8 cellular contexts compared by ENCODE assay signal in genomic region chr2:162301151-162301804, GRCh38. TPM values are rescaled to one million over a fixed set of nuclear protein-coding genes. Genes with fewer than 3 reads are reported as not detected.
DNase-seq lines count a peak whose midpoint lies in the region; ATAC-seq and TF ChIP-seq lines count a peak whose summit lies in the region.

No MANE protein-coding gene starts in this region.

- no peaks in the 10 kb centered on the region for H3K36me3 Mint-ChIP-seq in Caco-2 (ENCODE audit: insufficient read depth, unreplicated experiment)
- peaks cover 0 to 3% of the 10 kb centered on the region in 2 donors for H3K36me3 Mint-ChIP-seq in activated T-cell treated with anti-CD3 and anti-CD28 coated beads, Interleukin-2, amount 50 U/mL, for 72 hours (ENCODE audit: insufficient read depth in 2 of 2)

- CTCF ChIA-PET in Caco-2 (lab: Charles Lee) = interaction anchor here (0.8 to 1.2 kb wide), 2 partner anchors 81 to 142 kb away, joined by 3 to 9 read pairs; no protein-coding TSS in a partner anchor

- H3K4me3 Mint-ChIP-seq in Caco-2 (ENCODE audit: unreplicated experiment) = no peak overlapping the region
- no peak overlapping the region for H3K4me3 Mint-ChIP-seq in activated T-cell treated with anti-CD3 and anti-CD28 coated beads, Interleukin-2, amount 50 U/mL, for 72 hours

- no peaks in the 10 kb centered on the region for H3K4me1 Mint-ChIP-seq in Caco-2 (ENCODE audit: low read depth, unreplicated experiment)
- no peaks in the 10 kb centered on the region for H3K4me1 Mint-ChIP-seq in activated T-cell treated with anti-CD3 and anti-CD28 coated beads, Interleukin-2, amount 50 U/mL, for 72 hours (ENCODE audit: low read depth)

- H3K27me3 ChIP-seq in Caco-2 (replicated peaks; ENCODE audit: control insufficient read depth, insufficient read depth, low read length) = no peaks in the 10 kb centered on the region
- no peaks in the 10 kb centered on the region for H3K27me3 ChIP-seq in HL-60 (ENCODE audit: insufficient read depth, poor library complexity, severe bottlenecking)
- H3K27me3 ChIP-seq in OCI-LY3 (ENCODE audit: low read depth, low read length) = no peaks in the 10 kb centered on the region

- no peaks in the 10 kb centered on the region for H3K9me3 Mint-ChIP-seq in Caco-2 (ENCODE audit: unreplicated experiment)
- no peaks in the 10 kb centered on the region for H3K9me3 Mint-ChIP-seq in activated T-cell treated with anti-CD3 and anti-CD28 coated beads, Interleukin-2, amount 50 U/mL, for 72 hours

- no peak overlapping the region for H3K27ac Mint-ChIP-seq in Caco-2 (ENCODE audit: unreplicated experiment)
- H3K27ac Mint-ChIP-seq in activated T-cell treated with anti-CD3 and anti-CD28 coated beads, Interleukin-2, amount 50 U/mL, for 72 hours = no peak overlapping the region

- no peaks in the 10 kb centered on the region for H3K79me2 ChIP-seq in OCI-LY3 (ENCODE audit: low read length)

- no peak overlapping the region for H2AFZ ChIP-seq in OCI-LY3 (ENCODE audit: low read depth, low read length)

- POLR2A ChIA-PET in Caco-2 (lab: Charles Lee) = no interaction called here

- no peak overlapping the region for H3K4me3 ChIP-seq in Caco-2 (ENCODE audit: low read depth, low read length)
- H3K4me3 ChIP-seq in HL-60 (replicated peaks; ENCODE audit: insufficient read depth, low read length) = no peak overlapping the region
- no peak overlapping the region for H3K4me3 ChIP-seq in OCI-LY3 (ENCODE audit: low read length)
- H3K4me3 ChIP-seq in fibroblast of villous mesenchyme (ENCODE audit: low read depth, low read length) = no peak overlapping the region

- BruUV-seq in Caco-2 (replicated peaks; lab: Mats Ljungman, UMichigan) = no TSS peak

- H3K27ac ChIP-seq in HL-60 (replicated peaks) (no peak overlapping the region), OCI-LY3 (ENCODE audit: low read length) (no peak overlapping the region)

- peak; percentile 78 to 83 for TF ChIP-seq CTCF in Caco-2 (IDR thresholded peaks at IDR 0.05; ENCODE audit: insufficient read depth in 1 of 2, low read depth in 1 of 2, low read length in 1 of 2, severe bottlenecking in 1 of 2, unreplicated experiment in 1 of 2)
- TF ChIP-seq CTCF in GM20000 (IDR thresholded peaks at IDR 0.05; ENCODE audit: extremely low read depth, missing control alignments) = peak; percentile 64
- peak; percentile 49 for TF ChIP-seq CTCF in HL-60 (IDR thresholded peaks at IDR 0.05; ENCODE audit: insufficient read depth, low read length)
- TF ChIP-seq CTCF in OCI-LY3 (IDR thresholded peaks at IDR 0.05; ENCODE audit: low read depth, low read length) = peak; percentile 88
- TF ChIP-seq CTCF in fibroblast of villous mesenchyme (IDR thresholded peaks at IDR 0.05; ENCODE audit: insufficient read depth, low read depth, low read length) = peak; percentile 72

- no peak overlapping the region for H3K9ac ChIP-seq in OCI-LY3 (ENCODE audit: low read length)

- peak; percentile 55 for ATAC-seq in activated T-cell treated with anti-CD3 and anti-CD28 coated beads, Interleukin-2, amount 50 U/mL, for 72 hours (replicated peaks in 1 of 2)

- peak overlapping the region; percentile 12 for H3K4me2 ChIP-seq in OCI-LY3 (ENCODE audit: low read length)

- H3K9me3 ChIP-seq in Caco-2 = no peaks in the 10 kb centered on the region
- H3K9me3 ChIP-seq in OCI-LY3 (ENCODE audit: insufficient read depth, low read length) = no peaks in the 10 kb centered on the region

- DNase-seq in Caco-2 (peak in 1 of 2 experiments; percentile 42), GM20000 (ENCODE audit: low spot score) (peak; percentile 27), HL-60 (ENCODE audit: low read depth in 1 of 2, low spot score in 1 of 2) (peak in 1 of 2 experiments; percentile 55), fibroblast of villous mesenchyme (ENCODE audit: low read depth) (peak; percentile 81), pons (ENCODE audit: low spot score) (peak; percentile 75), OCI-M2 (lab: John Stamatoyannopoulos, UW; ENCODE audit: unreplicated experiment) (no peak)
- peak; percentile 28 to 46 for DNase-seq in activated T-cell treated with anti-CD3 and anti-CD28 coated beads, Interleukin-2, amount 50 U/mL, for 72 hours

- no peaks in the 10 kb centered on the region for H3K4me1 ChIP-seq in Caco-2
- peaks cover 3% of the 10 kb centered on the region; the same call in 1 of the 2 replicates for H3K4me1 ChIP-seq in OCI-LY3 (ENCODE audit: low read length)

- intact Hi-C loops in Caco-2 (cut with micrococcal nuclease; ENCODE audit: unreplicated experiment) = loop anchor here (1.0 kb wide), 1 partner anchor 715 kb away; no protein-coding TSS in a partner anchor

- H3K36me3 ChIP-seq in Caco-2 (ENCODE audit: control insufficient read depth, insufficient read depth, low read length) (no peaks in the 10 kb centered on the region), OCI-LY3 (replicated peaks; ENCODE audit: low read depth, low read length) (peaks cover 25% of the 10 kb centered on the region)

- H3K27me3 Mint-ChIP-seq in Caco-2 (ENCODE audit: insufficient read depth, unreplicated experiment) = peaks cover 3% of the 10 kb centered on the region
- no peaks in the 10 kb centered on the region for H3K27me3 Mint-ChIP-seq in activated T-cell treated with anti-CD3 and anti-CD28 coated beads, Interleukin-2, amount 50 U/mL, for 72 hours (ENCODE audit: low read depth)

- H4K20me1 ChIP-seq in OCI-LY3 (ENCODE audit: insufficient read depth, low read length) = 0 out of 2 replicates have a peak, but pooled peaks cover 4% of the 10 kb centered on the region

RNA-seq across cellular contexts. Expression of gene IFIH1, which starts 17.2 kb away (rescaled TPM):
- total RNA-seq in Caco-2 (2022) (2.7 and 3.4 TPM in 2 replicates), fibroblast of villous mesenchyme (3.9 and 7.8 TPM in 2 replicates)
- 10 to 100 TPM; 37.8 to 62.7 TPM for total RNA-seq in activated T-cell treated with anti-CD3 and anti-CD28 coated beads, Interleukin-2, amount 50 U/mL, for 72 hours

RNA-seq across cellular contexts. Expression of gene GCA, which starts 42.7 kb away (rescaled TPM):
- total RNA-seq in Caco-2 (2022) (29.2 and 29.4 TPM in 2 replicates), fibroblast of villous mesenchyme (2.3 and 3.9 TPM in 2 replicates)
- 10 to 100 TPM; 18.7 to 22.2 TPM for total RNA-seq in activated T-cell treated with anti-CD3 and anti-CD28 coated beads, Interleukin-2, amount 50 U/mL, for 72 hours

RNA-seq across cellular contexts. Expression of gene FAP, which starts 58.0 kb away (rescaled TPM):
- total RNA-seq in Caco-2 (2022) (not detected in 2 replicates), fibroblast of villous mesenchyme (207 and 223 TPM in 2 replicates)
- total RNA-seq in activated T-cell treated with anti-CD3 and anti-CD28 coated beads, Interleukin-2, amount 50 U/mL, for 72 hours = not detected

Comparison
In these comparisons a context has a peak if more than half of its experiments do, and no peak if none do; other contexts are left out.
1. RNA of gene FAP, which starts 58.0 kb away (total RNA-seq): 207 to 223 TPM in fibroblast of villous mesenchyme; not detected in activated T-cell treated with anti-CD3 and anti-CD28 coated beads, Interleukin-2, amount 50 U/mL, for 72 hours and not detected in Caco-2; every median in the first group is over 100 times any median in the second.
2. Peak in every context shown above with its lines, with median percentiles within 50 percentile points of each other: CTCF ChIP-seq.